ENCODE assay signal across 18 cellular contexts in genomic region chr11:95937358-95937757, GRCh38. TPM values are rescaled to one million over a fixed set of nuclear protein-coding genes. Genes with fewer than 3 reads are reported as not detected.
A peak's percentile ranks its signal among the peaks of the same experiment; 100 is the strongest.
DNase-seq lines count a peak whose midpoint lies in the region; ATAC-seq and TF ChIP-seq lines count a peak whose summit lies in the region.
"Had no signal": no experiment of that assay in that cellular context is flagged by ENCODE, and none has a peak within 500 bp of the region (broad histone marks: within the 10 kb centered on the region; RNA-seq: fewer than 3 reads in every experiment).

No MANE protein-coding gene starts in this region.

- no peak overlapping the region for H2AFZ ChIP-seq in hepatocyte

- ATAC-seq in GM21786 (IDR thresholded peaks at IDR 0.05; ENCODE audit: unreplicated experiment) = no peak
- ATAC-seq: A549 had no signal

- no peak for TF ChIP-seq CTCF in hepatocyte (IDR thresholded peaks at IDR 0.05; ENCODE audit: poor library complexity)

- H3K27ac ChIP-seq in hepatocyte = peak overlapping the region; percentile 42
- H3K27ac ChIP-seq: SJSA1 had no signal

- no peaks in the 10 kb centered on the region for H3K4me1 ChIP-seq in hepatocyte (ENCODE audit: insufficient read depth)
- H3K4me1 ChIP-seq: A549, BE2C, SJSA1 had no signal

- no peaks in the 10 kb centered on the region for H3K36me3 ChIP-seq in hepatocyte (replicated peaks; ENCODE audit: insufficient read depth, low read depth)
- H3K36me3 ChIP-seq: BE2C, SJSA1 had no signal

- peaks cover under 1% of the 10 kb centered on the region for H3K9me3 Mint-ChIP-seq in activated T-cell treated with anti-CD3 and anti-CD28 coated beads, Interleukin-2, amount 50 U/mL, for 24 hours
- H3K9me3 Mint-ChIP-seq: HFFc6 had no signal

- H3K4me1 Mint-ChIP-seq in activated T-cell treated with anti-CD3 and anti-CD28 coated beads, Interleukin-2, amount 50 U/mL, for 24 hours (ENCODE audit: low read depth) = no peaks in the 10 kb centered on the region

- H3K4me3 Mint-ChIP-seq in activated T-cell treated with anti-CD3 and anti-CD28 coated beads, Interleukin-2, amount 50 U/mL, for 24 hours = no peak overlapping the region
- H3K4me3 Mint-ChIP-seq: HFFc6 had no signal

- no peak overlapping the region for H3K4me3 ChIP-seq in hepatocyte
- H3K4me3 ChIP-seq: A549, SJSA1 had no signal

- no peaks in the 10 kb centered on the region for H3K27me3 Mint-ChIP-seq in activated T-cell treated with anti-CD3 and anti-CD28 coated beads, Interleukin-2, amount 50 U/mL, for 24 hours

- H4K20me1 ChIP-seq in hepatocyte (ENCODE audit: insufficient read depth, poor library complexity, severe bottlenecking) = no peaks in the 10 kb centered on the region

- H3K79me2 ChIP-seq in hepatocyte = no peaks in the 10 kb centered on the region

- no peaks in the 10 kb centered on the region for H3K36me3 Mint-ChIP-seq in activated T-cell treated with anti-CD3 and anti-CD28 coated beads, Interleukin-2, amount 50 U/mL, for 24 hours (ENCODE audit: low read depth)

- no peak overlapping the region for H3K4me2 ChIP-seq in hepatocyte
- H3K4me2 ChIP-seq: A549 had no signal

- no peaks in the 10 kb centered on the region for H3K9me3 ChIP-seq in hepatocyte (ENCODE audit: low read depth)
- H3K9me3 ChIP-seq: A549, BE2C, SJSA1 had no signal

- no peaks in the 10 kb centered on the region for H3K27me3 ChIP-seq in hepatocyte
- H3K27me3 ChIP-seq: BE2C, SJSA1 had no signal

- no peaks in the 10 kb centered on the region for H3K9me2 ChIP-seq in hepatocyte (replicated peaks; ENCODE audit: insufficient read depth)

- peak; percentile 12 for DNase-seq in EL
- peak; percentile 62 for DNase-seq in OCI-M1 (lab: John Stamatoyannopoulos, UW)
- DNase-seq in amniotic epithelial cell (ENCODE audit: low read depth) = peak; percentile 38
- peak; percentile 12 for DNase-seq in hepatocyte (ENCODE audit: low spot score)
- no peak for DNase-seq in hypothalamus (lab: John Stamatoyannopoulos, UW)
- DNase-seq in activated T-cell treated with anti-CD3 and anti-CD28 coated beads, Interleukin-2, amount 50 U/mL, for 24 hours = no peak
- no peak for DNase-seq in midbrain (lab: John Stamatoyannopoulos, UW)
- DNase-seq: BE2C, DMS79 treated with DMSO at 0.1 percent for 48 hours, HFFc6, KG1, NCI-H1105, NCI-H2029 treated with DMSO at 0.1 percent for 48 hours, NCI-H2171, NCI-H524 treated with DMSO at 0.1 percent for 48 hours had no signal

- H3K27ac Mint-ChIP-seq in activated T-cell treated with anti-CD3 and anti-CD28 coated beads, Interleukin-2, amount 50 U/mL, for 24 hours = no peak overlapping the region
- H3K27ac Mint-ChIP-seq: HFFc6 had no signal

RNA-seq across cellular contexts. Expression of gene MTMR2, which starts 13.5 kb away (rescaled TPM):
- total RNA-seq in hepatocyte = 26.4 and 36.6 TPM in 2 replicates
- polyA plus RNA-seq in hepatocyte = 20.6 and 22.9 TPM in 2 replicates

Comparison
In these comparisons a context has a peak if more than half of its experiments do, and no peak if none do; other contexts are left out.
1. DNase-seq: peak in EL (single experiment), OCI-M1 (single experiment), amniotic epithelial cell (single experiment) and hepatocyte (single experiment); none in hypothalamus (0 of 51), activated T-cell treated with anti-CD3 and anti-CD28 coated beads, Interleukin-2, amount 50 U/mL, for 24 hours (single experiment) and midbrain (single experiment).